Comparison of ENCODE assay signal across 26 cellular contexts in genomic region chr9:94853887-94854286, GRCh38.
DNase-seq lines count a peak whose midpoint lies in the region; ATAC-seq, FAIRE-seq and TF ChIP-seq lines count a peak whose summit lies in the region.
"Had no signal": no experiment of that assay in that cellular context is flagged by ENCODE, and none has a peak within 500 bp of the region (broad histone marks: within the 10 kb centered on the region; RNA-seq: fewer than 3 reads in every experiment).

No MANE protein-coding gene starts in this region.

- WGBS in pancreas, 2 donors, result 42 to 43% methylated on average over 3 of the region's 3 CpGs
- WGBS in testis, 2 donors, result 91 to 92% methylated on average over 3 of the region's 3 CpGs

- no peaks in the 10 kb centered on the region for H3K27me3 ChIP-seq in pancreas
- no peaks in the 10 kb centered on the region for H3K27me3 ChIP-seq in testis
- H3K27me3 ChIP-seq: thyroid gland had no signal

- ATAC-seq in pancreas, result peak; percentile 81 to 90 (median 88)
- ATAC-seq: activated CD8-positive, alpha-beta T cell treated with anti-CD3 and anti-CD28 coated beads, Interleukin-2, amount 10 ng/mL, durations not matched to agents 7 days and 5 days had no signal

- H3K9me3 ChIP-seq in pancreas (no peaks in the 10 kb centered on the region), testis (no peaks in the 10 kb centered on the region)
- H3K9me3 ChIP-seq: prostate gland, thyroid gland had no signal

- TF ChIP-seq POLR2A in testis (IDR thresholded peaks at IDR 0.05), result no peak

- peaks cover 0 to 4% (median 0%) of the 10 kb centered on the region in 3 donors for H3K4me1 ChIP-seq in pancreas
- H3K4me1 ChIP-seq in testis, result no peaks in the 10 kb centered on the region
- H3K4me1 ChIP-seq: left ventricle myocardium inferior, prostate gland had no signal

- no peak overlapping the region for H3K4me3 ChIP-seq in pancreas
- no peak overlapping the region for H3K4me3 ChIP-seq in testis
- H3K4me3 ChIP-seq: left ventricle myocardium inferior, prostate gland, thyroid gland had no signal

- H3K36me3 ChIP-seq in pancreas, result no peaks in the 10 kb centered on the region
- no peaks in the 10 kb centered on the region for H3K36me3 ChIP-seq in testis (ENCODE audit: low read depth, missing control alignments)
- H3K36me3 ChIP-seq: left ventricle myocardium inferior, prostate gland, thyroid gland had no signal

- DNase-seq in ELR (ENCODE audit: low read depth) (peak; percentile 57), RWPE1 (ENCODE audit: low spot score) (peak; percentile 53), pancreas (no peak), GM19239 (ENCODE audit: insufficient read length, low spot score) (no peak), testis (no peak), NCI-H345 (lab: John Stamatoyannopoulos, UW) (no peak), germinal center (ENCODE audit: low spot score) (no peak)
- DNase-seq: activated CD4-positive, CD25-positive, alpha-beta regulatory T cell; activated CD8-positive, alpha-beta T cell treated with anti-CD3 and anti-CD28 coated beads, Interleukin-2, amount 10 ng/mL, durations not matched to agents 7 days and 5 days; AML-193; amygdala; GDM1; hypothalamus; left ventricle myocardium inferior; naive B cell; NCI-H1417 treated with DMSO at 0.1 percent for 48 hours; NCI-H2171; Right ventricle myocardium superior; stimulated activated CD4-positive, alpha-beta T cell treated with anti-CD3 and anti-CD28 coated beads, Interleukin-12 subunit alpha, Interleukin-12 subunit beta, amount 100 ng/mL, for 4 hours; T-helper 2 cell; thyroid gland had no signal

- intact Hi-C loops in pancreas (cut with DNase I), result no loop called here
- intact Hi-C loops in testis (cut with DNase I; ENCODE audit: low total_unique reads), result no loop called here

- POLR2A ChIA-PET in RWPE1 (lab: Yijun Ruan, JAX; ENCODE audit: low non-redundant PET), result no interaction called here

- FAIRE-seq in islet of Langerhans (lab: Jason Lieb, UNC) (peak; percentile 98), pancreas (lab: Jason Lieb, UNC) (no peak), GM19239 (lab: Jason Lieb, UNC) (no peak)
- FAIRE-seq: D721Med, GM12891 had no signal

- TF ChIP-seq CTCF in RWPE1 (conservative IDR thresholded peaks at IDR 0.05; ENCODE audit: low read depth), result no peak
- TF ChIP-seq CTCF in pancreas (IDR thresholded peaks at IDR 0.05), result no peak
- no peak for TF ChIP-seq CTCF in testis (IDR thresholded peaks at IDR 0.05)

- CTCF ChIA-PET in RWPE1 (lab: Yijun Ruan, JAX), result interaction anchor here (0.6 to 0.8 kb wide), 3 partner anchors 29 to 83 kb away, joined by 4 to 5 read pairs (median 4); no protein-coding TSS in a partner anchor

- H3K27ac ChIP-seq in RWPE1 (no peak overlapping the region), pancreas (peak overlapping the region in 2 of 4 donors; percentile 66 to 68), testis (no peak overlapping the region)
- H3K27ac ChIP-seq: KMS-11, left ventricle myocardium inferior, prostate gland, thyroid gland had no signal

Comparison
In these comparisons a context has a peak if more than half of its experiments do, and no peak if none do; other contexts are left out.
1. DNase-seq: peak in ELR (single experiment) and RWPE1 (single experiment); none in pancreas (0 of 6), GM19239 (single experiment), testis (single experiment), NCI-H345 (single experiment) and germinal center (single experiment).